In genomic region chr14:25086817-25087396, GRCh38 we compare ENCODE assay signal across 29 cellular contexts. TPM values are rescaled to one million over a fixed set of nuclear protein-coding genes. Genes with fewer than 3 reads are reported as not detected.
"Had no signal": no experiment of that assay in that cellular context is flagged by ENCODE, and none has a peak within 500 bp of the region (broad histone marks: within the 10 kb centered on the region; RNA-seq: fewer than 3 reads in every experiment).

No MANE protein-coding gene starts in this region.

- DNase-seq: activated CD4-positive, alpha-beta T cell treated with anti-CD3 and anti-CD28 coated beads for 48 hours; activated CD4-positive, alpha-beta T cell treated with anti-CD3 and anti-CD28 coated beads, Interleukin-2, amount 50 U/mL, for 48 hours; activated CD4-positive, CD25-positive, alpha-beta regulatory T cell treated with anti-CD3 and anti-CD28 coated beads, Interleukin-2, amount 50 U/mL, for 72 hours; activated CD8-positive, alpha-beta memory T cell treated with anti-CD3 and anti-CD28 coated beads, Interleukin-2, amount 10 ng/mL, durations not matched to agents 7 days and 5 days; activated effector memory CD4-positive, alpha-beta T cell treated with anti-CD3 and anti-CD28 coated beads, Interleukin-2, amount 50 U/mL, for 16 hours; activated naive CD4-positive, alpha-beta T cell treated with Interleukin-2 at 50 U/mL for 16 hours; activated naive CD8-positive, alpha-beta T cell treated with anti-CD3 and anti-CD28 coated beads, Interleukin-2, amount 50 U/mL, for 24 hours; activated T-cell treated with anti-CD3 and anti-CD28 coated beads, Interleukin-2, amount 50 U/mL, for 24 hours; amygdala; Karpas-422; NCI-H1105; NCI-H1436; NCI-H1694 treated with DMSO at 0.1 percent for 48 hours; NCI-H2029 treated with DMSO at 0.1 percent for 48 hours; NCI-H345; NCI-H510A; NCI-H526 treated with DMSO at 0.1 percent for 48 hours; NCI-H82; Peyer's patch; SHP77; SW 1271 had no signal

- H3K4me1 Mint-ChIP-seq: activated CD8-positive, alpha-beta memory T cell treated with anti-CD3 and anti-CD28 coated beads, Interleukin-2, amount 10 ng/mL, durations not matched to agents 7 days and 5 days; activated naive CD8-positive, alpha-beta T cell treated with anti-CD3 and anti-CD28 coated beads, Interleukin-2, amount 50 U/mL, for 24 hours; central memory CD8-positive, alpha-beta T cell had no signal

- H3K27ac Mint-ChIP-seq: activated CD8-positive, alpha-beta memory T cell treated with anti-CD3 and anti-CD28 coated beads, Interleukin-2, amount 10 ng/mL, durations not matched to agents 7 days and 5 days; activated naive CD4-positive, alpha-beta T cell treated with anti-CD3 and anti-CD28 coated beads, Interleukin-2, amount 50 U/mL, for 72 hours; activated naive CD8-positive, alpha-beta T cell treated with anti-CD3 and anti-CD28 coated beads, Interleukin-2, amount 50 U/mL, for 24 hours; activated T-cell treated with anti-CD3 and anti-CD28 coated beads, Interleukin-2, amount 50 U/mL, for 24 hours; brain; WTC11 had no signal

- H3K4me1 ChIP-seq: Peyer's patch, SJSA1 had no signal

- H3K36me3 ChIP-seq: Peyer's patch, SJSA1 had no signal

- ATAC-seq: activated CD8-positive, alpha-beta memory T cell treated with anti-CD3 and anti-CD28 coated beads, Interleukin-2, amount 10 ng/mL, durations not matched to agents 7 days and 5 days; activated naive CD4-positive, alpha-beta T cell treated with anti-CD3 and anti-CD28 coated beads, Interleukin-2, amount 50 U/mL, for 72 hours; activated naive CD8-positive, alpha-beta T cell treated with anti-CD3 and anti-CD28 coated beads, Interleukin-2, amount 50 U/mL, for 24 hours; SK-N-SH treated with all-trans-retinoic acid at 6 μM for 48 hours; WTC11 had no signal

- H3K9me3 ChIP-seq: Peyer's patch, SJSA1 had no signal

- H3K27me3 ChIP-seq: Peyer's patch, SJSA1 had no signal

- H3K36me3 Mint-ChIP-seq: activated CD8-positive, alpha-beta memory T cell treated with anti-CD3 and anti-CD28 coated beads, Interleukin-2, amount 10 ng/mL, durations not matched to agents 7 days and 5 days; activated naive CD4-positive, alpha-beta T cell treated with anti-CD3 and anti-CD28 coated beads, Interleukin-2, amount 50 U/mL, for 72 hours; brain; WTC11 had no signal

- H3K9me3 Mint-ChIP-seq: activated naive CD4-positive, alpha-beta T cell treated with anti-CD3 and anti-CD28 coated beads, Interleukin-2, amount 50 U/mL, for 72 hours; activated naive CD8-positive, alpha-beta T cell treated with anti-CD3 and anti-CD28 coated beads, Interleukin-2, amount 50 U/mL, for 24 hours; activated T-cell treated with anti-CD3 and anti-CD28 coated beads, Interleukin-2, amount 50 U/mL, for 24 hours; brain; central memory CD8-positive, alpha-beta T cell; WTC11 had no signal

- H3K4me3 Mint-ChIP-seq: activated CD8-positive, alpha-beta memory T cell treated with anti-CD3 and anti-CD28 coated beads, Interleukin-2, amount 10 ng/mL, durations not matched to agents 7 days and 5 days; activated naive CD8-positive, alpha-beta T cell treated with anti-CD3 and anti-CD28 coated beads, Interleukin-2, amount 50 U/mL, for 24 hours; activated T-cell treated with anti-CD3 and anti-CD28 coated beads, Interleukin-2, amount 50 U/mL, for 24 hours; brain; central memory CD8-positive, alpha-beta T cell; WTC11 had no signal

- H3K4me3 ChIP-seq: Peyer's patch, SJSA1 had no signal

- FAIRE-seq: astrocyte had no signal

- H3K27ac ChIP-seq: Peyer's patch, SJSA1 had no signal

RNA-seq across cellular contexts. Expression of gene STXBP6, which starts 37.0 kb away (rescaled TPM):
- total RNA-seq: activated CD8-positive, alpha-beta memory T cell treated with anti-CD3 and anti-CD28 coated beads, Interleukin-2, amount 10 ng/mL, durations not matched to agents 7 days and 5 days; T-helper 1 cell treated with Interleukin-12 subunit alpha and Interleukin-12 subunit beta and Interleukin-4 antibody, amounts not matched to agents 30 ng/mL and 1 ng/mL, for 36 hours had no signal
